In genomic region chrX:109536439-109537323, GRCh38 we compare ENCODE assay signal across 1 cellular context.
TF ChIP-seq lines count a peak whose summit lies in the region.

NXT2 (plus strand) TSS chrX:109536844; CDS start chrX:109537007, 163 bp downstream.

TF ChIP-seq in H1, 55 proteins besides CTCF, POLR2A, EP300 and RAD21 (continued from another document):
- no peak for TF ChIP-seq SP4 (IDR thresholded peaks at IDR 0.05; ENCODE audit: low read length)
- TF ChIP-seq CBX8 (IDR thresholded peaks at IDR 0.05; ENCODE audit: borderline replicate concordance, low read depth, low read length) = no peak
- TF ChIP-seq TAF7 (optimal IDR thresholded peaks at IDR 0.05; ENCODE audit: borderline replicate concordance, low read depth, low read length) = peak; percentile 55
- peak; percentile 96 for TF ChIP-seq PHF8 (conservative IDR thresholded peaks at IDR 0.05; ENCODE audit: low read depth, low read length)
- TF ChIP-seq GTF2F1 (IDR thresholded peaks at IDR 0.05; ENCODE audit: borderline replicate concordance, low read depth, low read length) = no peak
- no peak for TF ChIP-seq CHD7 (IDR thresholded peaks at IDR 0.05; ENCODE audit: insufficient replicate concordance, low read length)
- peak; percentile 93 for TF ChIP-seq POLR2AphosphoS5 (IDR thresholded peaks at IDR 0.05; ENCODE audit: low read depth, low read length)
- 0 out of 2 replicates have a peak, but pooled peaks have one; percentile 23 for TF ChIP-seq SIX5 (IDR thresholded peaks at IDR 0.05; ENCODE audit: low read depth, low read length)
- peak; percentile 74 for TF ChIP-seq ASH2L (IDR thresholded peaks at IDR 0.05; ENCODE audit: low read length)
- TF ChIP-seq SAP30 (IDR thresholded peaks at IDR 0.05; ENCODE audit: insufficient read depth, insufficient replicate concordance, low read length) = no peak
- no peak for TF ChIP-seq EZH2 (IDR thresholded peaks at IDR 0.05; ENCODE audit: low read depth, low read length, severe bottlenecking)
- peak; percentile 84 for TF ChIP-seq TAF1 (IDR thresholded peaks at IDR 0.05; ENCODE audit: low read depth, low read length)
- TF ChIP-seq TCF12 (IDR thresholded peaks at IDR 0.05; ENCODE audit: low read depth, low read length) = no peak
- no peak for TF ChIP-seq YY1 (IDR thresholded peaks at IDR 0.05; ENCODE audit: low read depth, low read length)
- TF ChIP-seq SIN3A (conservative IDR thresholded peaks at IDR 0.05 in 1 of 2, IDR thresholded peaks at IDR 0.05 in 1 of 2; ENCODE audit: low read depth in 1 of 2, low read length in 2 of 2) = peak in 1 of 2 experiments; percentile 59; a peak in 1 of 4 replicates
- peak; percentile 85 for TF ChIP-seq KDM5A (IDR thresholded peaks at IDR 0.05; ENCODE audit: low read length)
- peak; percentile 44 for TF ChIP-seq CREB1 (IDR thresholded peaks at IDR 0.05)
- no peak for TF ChIP-seq FOSL1 (IDR thresholded peaks at IDR 0.05; ENCODE audit: insufficient read depth, low read depth, low read length)
- peak; percentile 27; the same call in 1 of the 2 replicates for TF ChIP-seq USF2 (IDR thresholded peaks at IDR 0.05; ENCODE audit: low read length)
- TF ChIP-seq ATF3 (IDR thresholded peaks at IDR 0.05; ENCODE audit: insufficient read depth, low read depth, low read length) = no peak
- no peak for TF ChIP-seq BACH1 (IDR thresholded peaks at IDR 0.05; ENCODE audit: low read length)
- TF ChIP-seq GABPA (IDR thresholded peaks at IDR 0.05; ENCODE audit: borderline replicate concordance, insufficient read depth, low read length) = peak; percentile 92
- TF ChIP-seq BCL11A (IDR thresholded peaks at IDR 0.05; ENCODE audit: low read depth in 2 of 2, low read length in 2 of 2) = no peak
- TF ChIP-seq TBP (IDR thresholded peaks at IDR 0.05; ENCODE audit: low read depth, low read length) = peak; percentile 70
TF ChIP-seq in H1: peak in this region for 15.
